ENCODE assay signal across 32 cellular contexts in the genomic region with DNA sequence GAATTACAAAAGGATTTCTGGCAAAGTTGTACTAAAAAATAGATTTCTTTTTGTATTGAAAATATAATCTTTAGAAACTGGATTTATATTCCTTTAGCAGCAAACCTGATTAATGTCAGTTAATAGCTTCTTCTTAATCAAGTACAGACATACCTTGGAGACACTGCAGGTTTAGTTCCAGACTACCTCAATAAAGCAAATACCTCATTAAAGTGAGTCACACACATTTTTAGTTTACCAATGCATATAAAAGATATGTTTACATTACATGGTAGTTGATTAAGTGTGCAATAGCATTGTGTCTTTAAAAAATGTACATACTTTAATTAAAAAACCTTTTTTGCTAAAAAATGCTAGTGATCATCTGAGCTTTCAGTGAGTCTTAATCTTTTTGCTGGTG.
"Had no signal": no experiment of that assay in that cellular context is flagged by ENCODE, and none has a peak within 500 bp of the region (broad histone marks: within the 10 kb centered on the region; RNA-seq: fewer than 3 reads in every experiment).

No MANE protein-coding gene starts in this region.

- DNase-seq: activated effector memory CD4-positive, alpha-beta T cell treated with anti-CD3 and anti-CD28 coated beads, Interleukin-2, amount 50 U/mL, for 16 hours; activated effector memory CD4-positive, alpha-beta T cell treated with Interleukin-2 at 50 U/mL for 16 hours; activated gamma-delta T cell; activated gamma-delta T cell treated with Interleukin-2 at 50 U/mL for 16 hours; activated naive CD4-positive, alpha-beta T cell; activated naive CD4-positive, alpha-beta T cell treated with anti-CD3 and anti-CD28 coated beads for 36 hours; activated naive CD4-positive, alpha-beta T cell treated with anti-CD3 and anti-CD28 coated beads, Interleukin-2, amount 10 ng/mL, durations not matched to agents 7 days and 5 days; activated naive CD4-positive, alpha-beta T cell treated with anti-CD3 and anti-CD28 coated beads, Interleukin-2, amount 50 U/mL, for 16 hours; activated naive CD4-positive, alpha-beta T cell treated with Interleukin-2 at 50 U/mL for 16 hours; activated naive CD8-positive, alpha-beta T cell treated with anti-CD3 and anti-CD28 coated beads for 36 hours; activated naive CD8-positive, alpha-beta T cell treated with anti-CD3 and anti-CD28 coated beads, Interleukin-2, amount 10 ng/mL, durations not matched to agents 7 days and 5 days; activated naive CD8-positive, alpha-beta T cell treated with anti-CD3 and anti-CD28 coated beads, Interleukin-2, amount 50 U/mL, for 24 hours; activated T-cell treated with anti-CD3 and anti-CD28 coated beads, Interleukin-2, amount 50 U/mL, for 1 hour; activated T-cell treated with anti-CD3 and anti-CD28 coated beads, Interleukin-2, amount 50 U/mL, for 24 hours; activated T-cell treated with anti-CD3 and anti-CD28 coated beads, Interleukin-2, amount 50 U/mL, for 4 hours; activated T-cell treated with anti-CD3 and anti-CD28 coated beads, Interleukin-2, amount 50 U/mL, for 48 hours; activated T-cell treated with anti-CD3 and anti-CD28 coated beads, Interleukin-2, amount 50 U/mL, for 72 hours; adrenal gland; amniotic stem cell; anterior cingulate cortex; aorta; body of pancreas; brain microvascular endothelial cell; caudate nucleus; central memory CD4-positive, alpha-beta T cell; cerebellar nuclear complex had no signal

- H3K4me3 ChIP-seq: adrenal gland, ascending aorta, body of pancreas, breast epithelium, cardiac muscle cell had no signal

- H3K27me3 ChIP-seq: adrenal gland, ascending aorta, body of pancreas, brain microvascular endothelial cell, breast epithelium, cardiac muscle cell had no signal

- H3K9me3 ChIP-seq: adrenal gland had no signal

- H3K36me3 ChIP-seq: adrenal gland, ascending aorta, brain microvascular endothelial cell, breast epithelium, cardiac muscle cell had no signal

- FAIRE-seq: astrocyte had no signal

- H3K27ac ChIP-seq: adrenal gland, ascending aorta, body of pancreas, brain microvascular endothelial cell, breast epithelium, cardiac muscle cell had no signal

- ATAC-seq: activated naive CD4-positive, alpha-beta T cell treated with anti-CD3 and anti-CD28 coated beads, Interleukin-2, amount 50 U/mL, for 72 hours; activated naive CD8-positive, alpha-beta T cell treated with anti-CD3 and anti-CD28 coated beads, Interleukin-2, amount 50 U/mL, for 24 hours; activated T-cell treated with anti-CD3 and anti-CD28 coated beads, Interleukin-2, amount 50 U/mL, for 4 hours; activated T-cell treated with anti-CD3 and anti-CD28 coated beads, Interleukin-2, amount 50 U/mL, for 72 hours; activated T-helper 17 cell treated with anti-CD3 and anti-CD28 coated beads, Interleukin-2, amount 50 U/mL, for 72 hours; body of pancreas had no signal

- H3K4me1 ChIP-seq: adrenal gland, ascending aorta, body of pancreas, breast epithelium had no signal
